Comparison of ENCODE assay signal across 1 cellular context in the genomic region with DNA sequence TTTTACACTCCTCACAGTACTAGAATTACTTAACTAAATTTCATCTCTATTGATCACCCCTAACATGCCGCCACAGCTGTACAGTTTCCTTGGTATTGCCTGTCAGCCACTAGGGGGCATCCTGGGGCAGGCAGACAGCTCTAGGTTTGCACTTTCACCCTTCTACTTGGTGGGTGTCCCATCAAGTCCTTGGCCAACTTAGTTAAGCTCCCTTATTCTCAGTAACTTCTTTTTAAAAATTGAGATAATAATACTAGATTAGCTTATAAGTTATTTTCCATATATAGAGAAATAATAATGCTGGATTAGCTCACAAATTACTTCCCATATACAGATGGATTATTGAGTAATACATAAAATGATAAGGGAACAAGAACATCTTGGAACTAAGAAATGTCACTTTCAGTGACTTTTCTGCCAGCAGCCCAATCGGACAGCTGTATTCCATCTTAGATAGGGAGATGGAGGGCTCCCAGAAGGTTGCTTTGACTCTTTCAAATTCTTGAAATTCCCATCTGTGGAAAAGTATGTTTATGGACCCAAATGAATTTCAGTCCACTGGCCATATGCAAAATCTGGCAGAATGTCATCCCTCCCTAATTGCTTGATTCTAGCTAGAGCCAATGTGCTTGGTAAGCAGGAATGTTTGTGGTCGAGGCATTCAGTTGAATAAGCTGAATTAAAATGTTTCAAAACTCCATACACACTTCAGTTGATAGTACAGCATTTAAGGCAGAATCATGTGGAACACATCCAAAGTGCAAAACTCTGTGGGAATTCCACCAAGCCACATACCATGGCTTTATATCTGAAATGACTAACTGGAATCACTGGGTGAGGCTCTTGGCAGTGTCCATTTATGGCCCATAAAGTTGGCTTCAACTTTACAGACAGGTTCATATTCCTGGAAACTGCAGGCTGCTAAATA.
A peak's percentile ranks its signal among the peaks of the same experiment; 100 is the strongest.
TF ChIP-seq lines count a peak whose summit lies in the region.

No MANE protein-coding gene starts in this region.

TF ChIP-seq in GM23338, 12 proteins besides CTCF, POLR2A, EP300 and RAD21:
- TF ChIP-seq, protein P1, sequence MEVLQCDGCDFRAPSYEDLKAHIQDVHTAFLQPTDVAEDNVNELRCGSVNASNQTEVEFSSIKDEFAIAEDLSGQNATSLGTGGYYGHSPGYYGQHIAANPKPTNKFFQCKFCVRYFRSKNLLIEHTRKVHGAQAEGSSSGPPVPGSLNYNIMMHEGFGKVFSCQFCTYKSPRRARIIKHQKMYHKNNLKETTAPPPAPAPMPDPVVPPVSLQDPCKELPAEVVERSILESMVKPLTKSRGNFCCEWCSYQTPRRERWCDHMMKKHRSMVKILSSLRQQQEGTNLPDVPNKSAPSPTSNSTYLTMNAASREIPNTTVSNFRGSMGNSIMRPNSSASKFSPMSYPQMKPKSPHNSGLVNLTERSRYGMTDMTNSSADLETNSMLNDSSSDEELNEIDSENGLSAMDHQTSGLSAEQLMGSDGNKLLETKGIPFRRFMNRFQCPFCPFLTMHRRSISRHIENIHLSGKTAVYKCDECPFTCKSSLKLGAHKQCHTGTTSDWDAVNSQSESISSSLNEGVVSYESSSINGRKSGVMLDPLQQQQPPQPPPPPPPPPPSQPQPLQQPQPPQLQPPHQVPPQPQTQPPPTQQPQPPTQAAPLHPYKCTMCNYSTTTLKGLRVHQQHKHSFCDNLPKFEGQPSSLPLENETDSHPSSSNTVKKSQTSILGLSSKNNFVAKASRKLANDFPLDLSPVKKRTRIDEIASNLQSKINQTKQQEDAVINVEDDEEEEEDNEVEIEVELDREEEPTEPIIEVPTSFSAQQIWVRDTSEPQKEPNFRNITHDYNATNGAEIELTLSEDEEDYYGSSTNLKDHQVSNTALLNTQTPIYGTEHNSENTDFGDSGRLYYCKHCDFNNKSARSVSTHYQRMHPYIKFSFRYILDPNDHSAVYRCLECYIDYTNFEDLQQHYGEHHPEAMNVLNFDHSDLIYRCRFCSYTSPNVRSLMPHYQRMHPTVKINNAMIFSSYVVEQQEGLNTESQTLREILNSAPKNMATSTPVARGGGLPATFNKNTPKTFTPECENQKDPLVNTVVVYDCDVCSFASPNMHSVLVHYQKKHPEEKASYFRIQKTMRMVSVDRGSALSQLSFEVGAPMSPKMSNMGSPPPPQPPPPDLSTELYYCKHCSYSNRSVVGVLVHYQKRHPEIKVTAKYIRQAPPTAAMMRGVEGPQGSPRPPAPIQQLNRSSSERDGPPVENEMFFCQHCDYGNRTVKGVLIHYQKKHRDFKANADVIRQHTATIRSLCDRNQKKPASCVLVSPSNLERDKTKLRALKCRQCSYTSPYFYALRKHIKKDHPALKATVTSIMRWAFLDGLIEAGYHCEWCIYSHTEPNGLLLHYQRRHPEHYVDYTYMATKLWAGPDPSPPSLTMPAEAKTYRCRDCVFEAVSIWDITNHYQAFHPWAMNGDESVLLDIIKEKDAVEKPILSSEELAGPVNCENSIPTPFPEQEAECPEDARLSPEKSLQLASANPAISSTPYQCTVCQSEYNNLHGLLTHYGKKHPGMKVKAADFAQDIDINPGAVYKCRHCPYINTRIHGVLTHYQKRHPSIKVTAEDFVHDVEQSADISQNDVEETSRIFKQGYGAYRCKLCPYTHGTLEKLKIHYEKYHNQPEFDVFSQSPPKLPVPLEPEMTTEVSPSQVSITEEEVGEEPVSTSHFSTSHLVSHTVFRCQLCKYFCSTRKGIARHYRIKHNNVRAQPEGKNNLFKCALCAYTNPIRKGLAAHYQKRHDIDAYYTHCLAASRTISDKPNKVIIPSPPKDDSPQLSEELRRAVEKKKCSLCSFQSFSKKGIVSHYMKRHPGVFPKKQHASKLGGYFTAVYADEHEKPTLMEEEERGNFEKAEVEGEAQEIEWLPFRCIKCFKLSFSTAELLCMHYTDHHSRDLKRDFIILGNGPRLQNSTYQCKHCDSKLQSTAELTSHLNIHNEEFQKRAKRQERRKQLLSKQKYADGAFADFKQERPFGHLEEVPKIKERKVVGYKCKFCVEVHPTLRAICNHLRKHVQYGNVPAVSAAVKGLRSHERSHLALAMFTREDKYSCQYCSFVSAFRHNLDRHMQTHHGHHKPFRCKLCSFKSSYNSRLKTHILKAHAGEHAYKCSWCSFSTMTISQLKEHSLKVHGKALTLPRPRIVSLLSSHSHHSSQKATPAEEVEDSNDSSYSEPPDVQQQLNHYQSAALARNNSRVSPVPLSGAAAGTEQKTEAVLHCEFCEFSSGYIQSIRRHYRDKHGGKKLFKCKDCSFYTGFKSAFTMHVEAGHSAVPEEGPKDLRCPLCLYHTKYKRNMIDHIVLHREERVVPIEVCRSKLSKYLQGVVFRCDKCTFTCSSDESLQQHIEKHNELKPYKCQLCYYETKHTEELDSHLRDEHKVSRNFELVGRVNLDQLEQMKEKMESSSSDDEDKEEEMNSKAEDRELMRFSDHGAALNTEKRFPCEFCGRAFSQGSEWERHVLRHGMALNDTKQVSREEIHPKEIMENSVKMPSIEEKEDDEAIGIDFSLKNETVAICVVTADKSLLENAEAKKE (CRISPR knock-in tag; IDR thresholded peaks at IDR 0.05), result 0 out of 2 replicates have a peak, but pooled peaks have one; percentile 15
- TF ChIP-seq NANOG (IDR thresholded peaks at IDR 0.05; ENCODE audit: borderline replicate concordance), result 0 out of 2 replicates have a peak, but pooled peaks have one; percentile 7
- no peak for TF ChIP-seq POLR2AphosphoS5 (IDR thresholded peaks at IDR 0.05; ENCODE audit: low read depth)
